In genomic region chr11:36253238-36253637, GRCh38 we compare ENCODE assay signal across 13 cellular contexts. TPM values are rescaled to one million over a fixed set of nuclear protein-coding genes. Genes with fewer than 3 reads are reported as not detected.
A peak's percentile ranks its signal among the peaks of the same experiment; 100 is the strongest.
DNase-seq lines count a peak whose midpoint lies in the region; TF ChIP-seq lines count a peak whose summit lies in the region.
"Had no signal": no experiment of that assay in that cellular context is flagged by ENCODE, and none has a peak within 500 bp of the region (broad histone marks: within the 10 kb centered on the region; RNA-seq: fewer than 3 reads in every experiment).

No MANE protein-coding gene starts in this region.

- H4K91ac ChIP-seq in neuronal stem cell (ENCODE audit: low read depth, low read length, poor library complexity): no peak overlapping the region

- H3K4me3 ChIP-seq in neuronal stem cell (ENCODE audit: low read length in 2 of 2): no peak overlapping the region
- no peak overlapping the region for H3K4me3 ChIP-seq in suprapubic skin
- H3K4me3 ChIP-seq: uterus had no signal

- H3K4me1 ChIP-seq in neuronal stem cell (ENCODE audit: control insufficient read depth in 2 of 2, insufficient read depth in 1 of 2, low read depth in 1 of 2, low read length in 2 of 2) (peaks cover 12 to 31% of the 10 kb centered on the region in 2 donors), suprapubic skin (peaks cover 5% of the 10 kb centered on the region)
- H3K4me1 ChIP-seq: uterus had no signal

- no peaks in the 10 kb centered on the region for H3K36me3 ChIP-seq in neuronal stem cell (replicated peaks in 1 of 2; ENCODE audit: control insufficient read depth in 2 of 2, insufficient read depth in 2 of 2, low read length in 2 of 2)
- H3K36me3 ChIP-seq in suprapubic skin: no peaks in the 10 kb centered on the region
- H3K36me3 ChIP-seq: uterus had no signal

- no peak overlapping the region for H4K8ac ChIP-seq in neuronal stem cell (ENCODE audit: low read depth, low read length)

- DNase-seq in DMS 273 (lab: John Stamatoyannopoulos, UW; ENCODE audit: unreplicated experiment) (peak; percentile 98), NCI-H345 treated with DMSO at 0.1 percent for 48 hours (lab: John Stamatoyannopoulos, UW; ENCODE audit: unreplicated experiment) (peak; percentile 21), neuronal stem cell (ENCODE audit: low spot score) (no peak), suprapubic skin (ENCODE audit: low spot score in 2 of 2) (no peak), NCI-H1436 (lab: John Stamatoyannopoulos, UW) (no peak), HuH-7.5 (ENCODE audit: low spot score) (no peak)
- DNase-seq in central memory CD4-positive, alpha-beta T cell: no peak
- DNase-seq: effector memory CD8-positive, alpha-beta T cell; NCI-H510A; stimulated activated naive CD8-positive, alpha-beta T cell treated with anti-CD3 and anti-CD28 coated beads, Interleukin-15, Interleukin-2, amounts not matched to agents 100 U/mL and 50 U/mL, for 24 hours; uterus had no signal

- H3K4me2 ChIP-seq in neuronal stem cell (ENCODE audit: insufficient read depth, low read length, poor library complexity, severe bottlenecking): no peak overlapping the region

- H3K9me3 ChIP-seq in neuronal stem cell (replicated peaks in 1 of 2; ENCODE audit: control insufficient read depth in 2 of 2, insufficient read depth in 1 of 2, low read depth in 1 of 2, low read length in 2 of 2) (peaks cover 5 to 21% of the 10 kb centered on the region in 2 donors), suprapubic skin (no peaks in the 10 kb centered on the region)
- H3K9me3 ChIP-seq: uterus had no signal

- peaks cover 5% of the 10 kb centered on the region for H3K27me3 Mint-ChIP-seq in brain

- no peak overlapping the region for H3K4ac ChIP-seq in neuronal stem cell (ENCODE audit: low read length)

- peaks cover 2% of the 10 kb centered on the region for H3K79me1 ChIP-seq in neuronal stem cell (ENCODE audit: low read depth, low read length)

- H3K27ac Mint-ChIP-seq in brain: peak overlapping the region; percentile 80 to 96 (median 91)
- H3K27ac Mint-ChIP-seq: activated naive CD4-positive, alpha-beta T cell treated with anti-CD3 and anti-CD28 coated beads, Interleukin-2, amount 50 U/mL, for 24 hours; effector memory CD8-positive, alpha-beta T cell had no signal

- peak overlapping the region; percentile 56 for H2BK15ac ChIP-seq in neuronal stem cell (ENCODE audit: low read length)

- H3K27ac ChIP-seq in neuronal stem cell (replicated peaks; ENCODE audit: low read length) (no peak overlapping the region), suprapubic skin (no peak overlapping the region)
- H3K27ac ChIP-seq: uterus had no signal

- H2AFZ ChIP-seq in neuronal stem cell (ENCODE audit: low read length): no peak overlapping the region

- no peak overlapping the region for H3K23ac ChIP-seq in neuronal stem cell (ENCODE audit: low read depth, low read length, poor library complexity)

- H2BK120ac ChIP-seq in neuronal stem cell (ENCODE audit: low read depth, low read length): no peak overlapping the region

- no peak overlapping the region for H3K9ac ChIP-seq in neuronal stem cell (ENCODE audit: low read depth, low read length, poor library complexity)

- TF ChIP-seq POLR2A in suprapubic skin (IDR thresholded peaks at IDR 0.05): no peak

- H3K18ac ChIP-seq in neuronal stem cell (ENCODE audit: low read length): peak overlapping the region; percentile 67

- peaks cover 13% of the 10 kb centered on the region for H3K36me3 Mint-ChIP-seq in brain
- H3K36me3 Mint-ChIP-seq: activated naive CD4-positive, alpha-beta T cell treated with anti-CD3 and anti-CD28 coated beads, Interleukin-2, amount 50 U/mL, for 24 hours had no signal

- no peaks in the 10 kb centered on the region for H3K27me3 ChIP-seq in neuronal stem cell (ENCODE audit: control insufficient read depth in 3 of 3, insufficient read depth in 3 of 3, low read depth in 1 of 3, low read length in 3 of 3)
- H3K27me3 ChIP-seq in suprapubic skin: no peaks in the 10 kb centered on the region
- H3K27me3 ChIP-seq: uterus had no signal

- no peak for TF ChIP-seq CTCF in brain (conservative IDR thresholded peaks at IDR 0.05)
- no peak for TF ChIP-seq CTCF in suprapubic skin (IDR thresholded peaks at IDR 0.05)

- peaks cover 5 to 31% (median 18%) of the 10 kb centered on the region in 5 experiments for H3K9me3 Mint-ChIP-seq in brain
- H3K9me3 Mint-ChIP-seq: activated naive CD4-positive, alpha-beta T cell treated with anti-CD3 and anti-CD28 coated beads, Interleukin-2, amount 50 U/mL, for 24 hours; effector memory CD8-positive, alpha-beta T cell had no signal

- H3K4me1 Mint-ChIP-seq in brain: peaks cover 61% of the 10 kb centered on the region
- H3K4me1 Mint-ChIP-seq: activated naive CD4-positive, alpha-beta T cell treated with anti-CD3 and anti-CD28 coated beads, Interleukin-2, amount 50 U/mL, for 24 hours had no signal

- peak overlapping the region; percentile 26 for H2AK5ac ChIP-seq in neuronal stem cell (ENCODE audit: low read depth, low read length)

- peak overlapping the region; percentile 9 to 50 (median 13) for H3K4me3 Mint-ChIP-seq in brain
- H3K4me3 Mint-ChIP-seq: activated naive CD4-positive, alpha-beta T cell treated with anti-CD3 and anti-CD28 coated beads, Interleukin-2, amount 50 U/mL, for 24 hours; effector memory CD8-positive, alpha-beta T cell had no signal

- TF ChIP-seq EP300 in suprapubic skin (IDR thresholded peaks at IDR 0.05): no peak

- no peak overlapping the region for H3K14ac ChIP-seq in neuronal stem cell (ENCODE audit: low read length)

- H2BK5ac ChIP-seq in neuronal stem cell (ENCODE audit: low read length): no peak overlapping the region

- no CpG with 5 or more reads among the region's 5 CpGs for WGBS in neuronal stem cell (ENCODE audit: extremely low coverage in 2 of 2, insufficient read length in 2 of 2, insufficient replicate concordance in 1 of 2), 2 donors
- 50% methylated on average over 5 of the region's 5 CpGs for WGBS in suprapubic skin

- no peak overlapping the region for H2BK12ac ChIP-seq in neuronal stem cell (ENCODE audit: low read length)

RNA-seq across cellular contexts. Expression of gene COMMD9, which starts 36.0 kb away (rescaled TPM):
- polyA plus RNA-seq in brain (ENCODE audit: insufficient read depth, low read depth, low replicate concordance): 90.2 TPM
- 22.2 TPM for polyA plus RNA-seq in neuronal stem cell (2013, experiment 1 of 2)
- polyA plus RNA-seq in neuronal stem cell (2013, experiment 2 of 2): 22.7 TPM
- total RNA-seq in suprapubic skin: 10 to 100 TPM; 40.1 to 55.0 (median 46.6) TPM

RNA-seq across cellular contexts. Expression of gene PRR5L, which starts 42.9 kb away (rescaled TPM):
- polyA plus RNA-seq in brain (ENCODE audit: insufficient read depth, low read depth, low replicate concordance): 9.0 TPM
- 10.3 TPM for polyA plus RNA-seq in neuronal stem cell (2013, experiment 1 of 2)
- polyA plus RNA-seq in neuronal stem cell (2013, experiment 2 of 2): 9.7 TPM
- 10 to 100 TPM in 1 of 4 donors, 1 to 10 TPM in 3; 2.2 to 10.9 (median 3.5) TPM for total RNA-seq in suprapubic skin

Comparison
In these comparisons a context has a peak if more than half of its experiments do, and no peak if none do; other contexts are left out.
1. DNase-seq: peak in DMS 273 (single experiment) and NCI-H345 treated with DMSO at 0.1 percent for 48 hours (single experiment); none in neuronal stem cell (single experiment), suprapubic skin (0 of 2), NCI-H1436 (single experiment), central memory CD4-positive, alpha-beta T cell (single experiment) and HuH-7.5 (single experiment).